Comparison of ENCODE assay signal across 1 cellular context in genomic region chr10:77970869-77971803, GRCh38.
A peak's percentile ranks its signal among the peaks of the same experiment; 100 is the strongest.
TF ChIP-seq lines count a peak whose summit lies in the region.

No MANE protein-coding gene starts in this region.

TF ChIP-seq in HepG2, 621 proteins besides CTCF, POLR2A, EP300 and RAD21 (continued from another document and continues in another):
- TF ChIP-seq, protein P1, sequence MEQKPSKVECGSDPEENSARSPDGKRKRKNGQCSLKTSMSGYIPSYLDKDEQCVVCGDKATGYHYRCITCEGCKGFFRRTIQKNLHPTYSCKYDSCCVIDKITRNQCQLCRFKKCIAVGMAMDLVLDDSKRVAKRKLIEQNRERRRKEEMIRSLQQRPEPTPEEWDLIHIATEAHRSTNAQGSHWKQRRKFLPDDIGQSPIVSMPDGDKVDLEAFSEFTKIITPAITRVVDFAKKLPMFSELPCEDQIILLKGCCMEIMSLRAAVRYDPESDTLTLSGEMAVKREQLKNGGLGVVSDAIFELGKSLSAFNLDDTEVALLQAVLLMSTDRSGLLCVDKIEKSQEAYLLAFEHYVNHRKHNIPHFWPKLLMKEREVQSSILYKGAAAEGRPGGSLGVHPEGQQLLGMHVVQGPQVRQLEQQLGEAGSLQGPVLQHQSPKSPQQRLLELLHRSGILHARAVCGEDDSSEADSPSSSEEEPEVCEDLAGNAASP (CRISPR knock-in tag; IDR thresholded peaks at IDR 0.05; ENCODE audit: borderline replicate concordance) = no peak; the same call in 1 of the 2 replicates
- TF ChIP-seq, protein P2, sequence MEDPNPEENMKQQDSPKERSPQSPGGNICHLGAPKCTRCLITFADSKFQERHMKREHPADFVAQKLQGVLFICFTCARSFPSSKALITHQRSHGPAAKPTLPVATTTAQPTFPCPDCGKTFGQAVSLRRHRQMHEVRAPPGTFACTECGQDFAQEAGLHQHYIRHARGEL (CRISPR knock-in tag; IDR thresholded peaks at IDR 0.05) = 0 out of 2 replicates have a peak, but pooled peaks have one; percentile 26
- peak; percentile 93 for TF ChIP-seq SAP130 (CRISPR knock-in tag; IDR thresholded peaks at IDR 0.05; ENCODE audit: low read depth)
- no peak for TF ChIP-seq NFE2L1 (CRISPR knock-in tag; IDR thresholded peaks at IDR 0.05; ENCODE audit: borderline replicate concordance)
- TF ChIP-seq, protein P3, sequence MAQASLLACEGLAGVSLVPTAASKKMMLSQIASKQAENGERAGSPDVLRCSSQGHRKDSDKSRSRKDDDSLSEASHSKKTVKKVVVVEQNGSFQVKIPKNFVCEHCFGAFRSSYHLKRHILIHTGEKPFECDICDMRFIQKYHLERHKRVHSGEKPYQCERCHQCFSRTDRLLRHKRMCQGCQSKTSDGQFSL (CRISPR knock-in tag; IDR thresholded peaks at IDR 0.05) = no peak
- no peak for TF ChIP-seq ZNF138 (CRISPR knock-in tag; IDR thresholded peaks at IDR 0.05; ENCODE audit: low read depth)
- peak; percentile 54; the same call in 1 of the 2 replicates for TF ChIP-seq ZNF605 (CRISPR knock-in tag; IDR thresholded peaks at IDR 0.05)
- no peak for TF ChIP-seq POLR2AphosphoS2 (IDR thresholded peaks at IDR 0.05; ENCODE audit: low read depth, low read length)
- TF ChIP-seq NONO (IDR thresholded peaks at IDR 0.05) = no peak
- TF ChIP-seq NONO (CRISPR knock-in tag; conservative IDR thresholded peaks at IDR 0.05) = no peak
- no peak for TF ChIP-seq NFE2 (CRISPR knock-in tag; IDR thresholded peaks at IDR 0.05)
- TF ChIP-seq ZNF296 (CRISPR knock-in tag; conservative IDR thresholded peaks at IDR 0.05) = no peak
- TF ChIP-seq HHEX (CRISPR knock-in tag; IDR thresholded peaks at IDR 0.05) = no peak
- peak; percentile 68; the same call in 1 of the 2 replicates for TF ChIP-seq ZNF607 (CRISPR knock-in tag; IDR thresholded peaks at IDR 0.05; ENCODE audit: borderline replicate concordance)
- TF ChIP-seq MED1 (CRISPR knock-in tag; IDR thresholded peaks at IDR 0.05) = peak; percentile 87
- TF ChIP-seq, protein P4, sequence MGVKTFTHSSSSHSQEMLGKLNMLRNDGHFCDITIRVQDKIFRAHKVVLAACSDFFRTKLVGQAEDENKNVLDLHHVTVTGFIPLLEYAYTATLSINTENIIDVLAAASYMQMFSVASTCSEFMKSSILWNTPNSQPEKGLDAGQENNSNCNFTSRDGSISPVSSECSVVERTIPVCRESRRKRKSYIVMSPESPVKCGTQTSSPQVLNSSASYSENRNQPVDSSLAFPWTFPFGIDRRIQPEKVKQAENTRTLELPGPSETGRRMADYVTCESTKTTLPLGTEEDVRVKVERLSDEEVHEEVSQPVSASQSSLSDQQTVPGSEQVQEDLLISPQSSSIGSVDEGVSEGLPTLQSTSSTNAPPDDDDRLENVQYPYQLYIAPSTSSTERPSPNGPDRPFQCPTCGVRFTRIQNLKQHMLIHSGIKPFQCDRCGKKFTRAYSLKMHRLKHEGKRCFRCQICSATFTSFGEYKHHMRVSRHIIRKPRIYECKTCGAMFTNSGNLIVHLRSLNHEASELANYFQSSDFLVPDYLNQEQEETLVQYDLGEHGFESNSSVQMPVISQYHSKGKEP (CRISPR knock-in tag; IDR thresholded peaks at IDR 0.05) = no peak
- no peak for TF ChIP-seq MAFK (conservative IDR thresholded peaks at IDR 0.05 in 1 of 2, IDR thresholded peaks at IDR 0.05 in 1 of 2; ENCODE audit: low read length in 2 of 2)
- no peak; the same call in 1 of the 2 replicates for TF ChIP-seq ZNF430 (CRISPR knock-in tag; IDR thresholded peaks at IDR 0.05)
- no peak for TF ChIP-seq ZNF780A (CRISPR knock-in tag; IDR thresholded peaks at IDR 0.05)
- TF ChIP-seq ARNT (IDR thresholded peaks at IDR 0.05) = no peak
- TF ChIP-seq, protein P5, sequence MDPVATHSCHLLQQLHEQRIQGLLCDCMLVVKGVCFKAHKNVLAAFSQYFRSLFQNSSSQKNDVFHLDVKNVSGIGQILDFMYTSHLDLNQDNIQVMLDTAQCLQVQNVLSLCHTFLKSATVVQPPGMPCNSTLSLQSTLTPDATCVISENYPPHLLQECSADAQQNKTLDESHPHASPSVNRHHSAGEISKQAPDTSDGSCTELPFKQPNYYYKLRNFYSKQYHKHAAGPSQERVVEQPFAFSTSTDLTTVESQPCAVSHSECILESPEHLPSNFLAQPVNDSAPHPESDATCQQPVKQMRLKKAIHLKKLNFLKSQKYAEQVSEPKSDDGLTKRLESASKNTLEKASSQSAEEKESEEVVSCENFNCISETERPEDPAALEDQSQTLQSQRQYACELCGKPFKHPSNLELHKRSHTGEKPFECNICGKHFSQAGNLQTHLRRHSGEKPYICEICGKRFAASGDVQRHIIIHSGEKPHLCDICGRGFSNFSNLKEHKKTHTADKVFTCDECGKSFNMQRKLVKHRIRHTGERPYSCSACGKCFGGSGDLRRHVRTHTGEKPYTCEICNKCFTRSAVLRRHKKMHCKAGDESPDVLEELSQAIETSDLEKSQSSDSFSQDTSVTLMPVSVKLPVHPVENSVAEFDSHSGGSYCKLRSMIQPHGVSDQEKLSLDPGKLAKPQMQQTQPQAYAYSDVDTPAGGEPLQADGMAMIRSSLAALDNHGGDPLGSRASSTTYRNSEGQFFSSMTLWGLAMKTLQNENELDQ (CRISPR knock-in tag; IDR thresholded peaks at IDR 0.05; ENCODE audit: borderline replicate concordance) = no peak
- peak; percentile 71 for TF ChIP-seq NR2F6 (IDR thresholded peaks at IDR 0.05)
- TF ChIP-seq NR2F6 (CRISPR knock-in tag; IDR thresholded peaks at IDR 0.05) = peak; percentile 56; the same call in 1 of the 2 replicates
- no peak for TF ChIP-seq POLR2G (IDR thresholded peaks at IDR 0.05; ENCODE audit: low read depth, low read length)
- peak; percentile 53 for TF ChIP-seq KDM6A (CRISPR knock-in tag; IDR thresholded peaks at IDR 0.05; ENCODE audit: low read depth)
- TF ChIP-seq ZNF557 (CRISPR knock-in tag; IDR thresholded peaks at IDR 0.05) = no peak
- no peak for TF ChIP-seq DRAP1 (CRISPR knock-in tag; IDR thresholded peaks at IDR 0.05)
- TF ChIP-seq DPF2 (CRISPR knock-in tag; IDR thresholded peaks at IDR 0.05; ENCODE audit: borderline replicate concordance, low read depth) = peak; percentile 64; the same call in 1 of the 2 replicates
- TF ChIP-seq SOX6 (IDR thresholded peaks at IDR 0.05) = no peak
- peak; percentile 84 for TF ChIP-seq SOX6 (CRISPR knock-in tag; IDR thresholded peaks at IDR 0.05)
- TF ChIP-seq, protein P6, sequence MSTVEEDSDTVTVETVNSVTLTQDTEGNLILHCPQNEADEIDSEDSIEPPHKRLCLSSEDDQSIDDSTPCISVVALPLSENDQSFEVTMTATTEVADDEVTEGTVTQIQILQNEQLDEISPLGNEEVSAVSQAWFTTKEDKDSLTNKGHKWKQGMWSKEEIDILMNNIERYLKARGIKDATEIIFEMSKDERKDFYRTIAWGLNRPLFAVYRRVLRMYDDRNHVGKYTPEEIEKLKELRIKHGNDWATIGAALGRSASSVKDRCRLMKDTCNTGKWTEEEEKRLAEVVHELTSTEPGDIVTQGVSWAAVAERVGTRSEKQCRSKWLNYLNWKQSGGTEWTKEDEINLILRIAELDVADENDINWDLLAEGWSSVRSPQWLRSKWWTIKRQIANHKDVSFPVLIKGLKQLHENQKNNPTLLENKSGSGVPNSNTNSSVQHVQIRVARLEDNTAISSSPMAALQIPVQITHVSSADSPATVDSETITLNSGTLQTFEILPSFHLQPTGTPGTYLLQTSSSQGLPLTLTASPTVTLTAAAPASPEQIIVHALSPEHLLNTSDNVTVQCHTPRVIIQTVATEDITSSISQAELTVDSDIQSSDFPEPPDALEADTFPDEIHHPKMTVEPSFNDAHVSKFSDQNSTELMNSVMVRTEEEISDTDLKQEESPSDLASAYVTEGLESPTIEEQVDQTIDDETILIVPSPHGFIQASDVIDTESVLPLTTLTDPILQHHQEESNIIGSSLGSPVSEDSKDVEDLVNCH (CRISPR knock-in tag; IDR thresholded peaks at IDR 0.05) = no peak
- peak; percentile 79; the same call in 1 of the 2 replicates for TF ChIP-seq FOXO1 (CRISPR knock-in tag; IDR thresholded peaks at IDR 0.05)
- no peak for TF ChIP-seq JUND (CRISPR knock-in tag; IDR thresholded peaks at IDR 0.05)
- no peak for TF ChIP-seq GTF2F1 (IDR thresholded peaks at IDR 0.05; ENCODE audit: low read length)
- 0 out of 2 replicates have a peak, but pooled peaks have one; percentile 20 for TF ChIP-seq RFXAP (CRISPR knock-in tag; IDR thresholded peaks at IDR 0.05; ENCODE audit: borderline replicate concordance)
- peak; percentile 19 for TF ChIP-seq RBM22 (optimal IDR thresholded peaks at IDR 0.05; ENCODE audit: low read length)
- 0 out of 2 replicates have a peak, but pooled peaks have one; percentile 39 for TF ChIP-seq ZNF124 (CRISPR knock-in tag; IDR thresholded peaks at IDR 0.05)
- TF ChIP-seq, protein P7, sequence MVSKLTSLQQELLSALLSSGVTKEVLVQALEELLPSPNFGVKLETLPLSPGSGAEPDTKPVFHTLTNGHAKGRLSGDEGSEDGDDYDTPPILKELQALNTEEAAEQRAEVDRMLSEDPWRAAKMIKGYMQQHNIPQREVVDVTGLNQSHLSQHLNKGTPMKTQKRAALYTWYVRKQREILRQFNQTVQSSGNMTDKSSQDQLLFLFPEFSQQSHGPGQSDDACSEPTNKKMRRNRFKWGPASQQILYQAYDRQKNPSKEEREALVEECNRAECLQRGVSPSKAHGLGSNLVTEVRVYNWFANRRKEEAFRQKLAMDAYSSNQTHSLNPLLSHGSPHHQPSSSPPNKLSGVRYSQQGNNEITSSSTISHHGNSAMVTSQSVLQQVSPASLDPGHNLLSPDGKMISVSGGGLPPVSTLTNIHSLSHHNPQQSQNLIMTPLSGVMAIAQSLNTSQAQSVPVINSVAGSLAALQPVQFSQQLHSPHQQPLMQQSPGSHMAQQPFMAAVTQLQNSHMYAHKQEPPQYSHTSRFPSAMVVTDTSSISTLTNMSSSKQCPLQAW (CRISPR knock-in tag; IDR thresholded peaks at IDR 0.05) = peak; percentile 82
- TF ChIP-seq, protein P8, sequence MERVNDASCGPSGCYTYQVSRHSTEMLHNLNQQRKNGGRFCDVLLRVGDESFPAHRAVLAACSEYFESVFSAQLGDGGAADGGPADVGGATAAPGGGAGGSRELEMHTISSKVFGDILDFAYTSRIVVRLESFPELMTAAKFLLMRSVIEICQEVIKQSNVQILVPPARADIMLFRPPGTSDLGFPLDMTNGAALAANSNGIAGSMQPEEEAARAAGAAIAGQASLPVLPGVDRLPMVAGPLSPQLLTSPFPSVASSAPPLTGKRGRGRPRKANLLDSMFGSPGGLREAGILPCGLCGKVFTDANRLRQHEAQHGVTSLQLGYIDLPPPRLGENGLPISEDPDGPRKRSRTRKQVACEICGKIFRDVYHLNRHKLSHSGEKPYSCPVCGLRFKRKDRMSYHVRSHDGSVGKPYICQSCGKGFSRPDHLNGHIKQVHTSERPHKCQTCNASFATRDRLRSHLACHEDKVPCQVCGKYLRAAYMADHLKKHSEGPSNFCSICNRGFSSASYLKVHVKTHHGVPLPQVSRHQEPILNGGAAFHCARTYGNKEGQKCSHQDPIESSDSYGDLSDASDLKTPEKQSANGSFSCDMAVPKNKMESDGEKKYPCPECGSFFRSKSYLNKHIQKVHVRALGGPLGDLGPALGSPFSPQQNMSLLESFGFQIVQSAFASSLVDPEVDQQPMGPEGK (CRISPR knock-in tag; IDR thresholded peaks at IDR 0.05) = peak; percentile 39
- no peak for TF ChIP-seq MAFF (IDR thresholded peaks at IDR 0.05; ENCODE audit: low read depth, low read length)
- TF ChIP-seq PAF1 (CRISPR knock-in tag; IDR thresholded peaks at IDR 0.05) = no peak
- TF ChIP-seq NRL (CRISPR knock-in tag; IDR thresholded peaks at IDR 0.05; ENCODE audit: borderline replicate concordance) = no peak
- no peak for TF ChIP-seq ZNF317 (CRISPR knock-in tag; IDR thresholded peaks at IDR 0.05)
- no peak for TF ChIP-seq PCBP1 (IDR thresholded peaks at IDR 0.05; ENCODE audit: borderline replicate concordance, low read depth, low read length)
- no peak for TF ChIP-seq ZFP36L2 (CRISPR knock-in tag; IDR thresholded peaks at IDR 0.05)
- TF ChIP-seq, protein P9, sequence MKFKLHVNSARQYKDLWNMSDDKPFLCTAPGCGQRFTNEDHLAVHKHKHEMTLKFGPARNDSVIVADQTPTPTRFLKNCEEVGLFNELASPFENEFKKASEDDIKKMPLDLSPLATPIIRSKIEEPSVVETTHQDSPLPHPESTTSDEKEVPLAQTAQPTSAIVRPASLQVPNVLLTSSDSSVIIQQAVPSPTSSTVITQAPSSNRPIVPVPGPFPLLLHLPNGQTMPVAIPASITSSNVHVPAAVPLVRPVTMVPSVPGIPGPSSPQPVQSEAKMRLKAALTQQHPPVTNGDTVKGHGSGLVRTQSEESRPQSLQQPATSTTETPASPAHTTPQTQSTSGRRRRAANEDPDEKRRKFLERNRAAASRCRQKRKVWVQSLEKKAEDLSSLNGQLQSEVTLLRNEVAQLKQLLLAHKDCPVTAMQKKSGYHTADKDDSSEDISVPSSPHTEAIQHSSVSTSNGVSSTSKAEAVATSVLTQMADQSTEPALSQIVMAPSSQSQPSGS (CRISPR knock-in tag; IDR thresholded peaks at IDR 0.05) = peak; percentile 44; the same call in 1 of the 2 replicates
- TF ChIP-seq HMGXB4 (CRISPR knock-in tag; IDR thresholded peaks at IDR 0.05; ENCODE audit: borderline replicate concordance in 1 of 2, low read depth in 1 of 2) = 0 out of 4 replicates have a peak, but pooled peaks of 1 of the 2 experiments have one; percentile 20
- TF ChIP-seq ZNF572 (CRISPR knock-in tag; IDR thresholded peaks at IDR 0.05) = peak; percentile 64; the same call in 1 of the 2 replicates
- TF ChIP-seq SMAD3 (CRISPR knock-in tag; IDR thresholded peaks at IDR 0.05) = no peak
- TF ChIP-seq ZKSCAN1 (IDR thresholded peaks at IDR 0.05; ENCODE audit: low read length) = no peak
- peak; percentile 76 for TF ChIP-seq SP5 (CRISPR knock-in tag; IDR thresholded peaks at IDR 0.05; ENCODE audit: borderline replicate concordance, low read depth)
- no peak for TF ChIP-seq RAD51 (IDR thresholded peaks at IDR 0.05; ENCODE audit: borderline replicate concordance)
